ENCODE assay signal across 17 cellular contexts in the genomic region with DNA sequence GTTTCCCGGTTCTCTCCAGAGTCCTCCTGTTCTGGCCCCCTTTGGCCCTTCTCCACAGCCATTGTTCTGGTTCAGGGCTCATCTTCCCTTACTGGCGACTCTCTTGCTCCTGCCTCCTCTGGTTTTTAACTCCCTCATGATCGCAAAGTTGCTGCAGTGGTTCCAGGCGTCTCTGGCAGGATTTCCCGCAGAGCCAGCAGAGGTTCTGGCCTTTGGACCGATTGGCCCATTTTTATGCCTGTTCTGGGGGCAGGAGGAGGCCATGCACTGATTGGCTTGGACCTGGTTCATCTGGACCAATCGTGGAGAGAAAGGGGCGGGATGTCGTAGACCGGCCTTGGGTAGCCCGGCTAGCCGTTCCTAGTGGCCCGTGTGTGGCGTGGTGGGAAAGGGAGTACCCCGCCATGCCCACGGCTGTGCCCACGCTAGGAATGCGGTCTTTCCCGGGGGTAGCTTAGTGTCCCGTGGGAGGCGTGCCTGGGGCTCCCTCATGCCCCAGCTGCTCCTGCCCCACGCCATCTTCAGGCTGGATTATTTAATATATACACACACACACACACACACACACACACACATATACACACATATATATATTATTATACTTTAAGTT.
"Had no signal": no experiment of that assay in that cellular context is flagged by ENCODE, and none has a peak within 500 bp of the region (broad histone marks: within the 10 kb centered on the region; RNA-seq: fewer than 3 reads in every experiment).

No MANE protein-coding gene starts in this region.

- H3K9me3 ChIP-seq: esophagus muscularis mucosa, gastroesophageal sphincter, psoas muscle, sigmoid colon, thoracic aorta had no signal

- H3K27ac Mint-ChIP-seq: nephron; stimulated activated naive B cell treated with anti-CD40 and anti-IgM and Interleukin-4, amounts not matched to agents 10 μg/mL and 1 μg/mL and 100 μg/mL, for 72 hours; stimulated activated naive CD8-positive, alpha-beta T cell treated with anti-CD3 and anti-CD28 coated beads, Interleukin-15, amount 100 ng/mL, for 72 hours had no signal

- H3K4me3 ChIP-seq: esophagus muscularis mucosa, gastroesophageal sphincter, psoas muscle, sigmoid colon, skin epidermis, thoracic aorta had no signal

- H3K36me3 ChIP-seq: esophagus muscularis mucosa, gastroesophageal sphincter, sigmoid colon, thoracic aorta had no signal

- H3K4me1 ChIP-seq: psoas muscle had no signal

- DNase-seq: effector memory CD4-positive, alpha-beta T cell; mesendoderm; naive B cell; retina; sigmoid colon; stimulated activated CD4-positive, alpha-beta T cell treated with anti-CD3 and anti-CD28 coated beads, Interleukin-2, amount 100 ng/mL, for 24 hours; stimulated activated CD4-positive, alpha-beta T cell treated with anti-CD3 and anti-CD28 coated beads, Interleukin-4, amount 100 ng/mL, for 4 hours; stimulated activated naive B cell treated with anti-CD40 and anti-IgM and Interleukin-4, amounts not matched to agents 10 μg/mL and 1 μg/mL and 100 μg/mL, for 72 hours; stimulated activated naive CD8-positive, alpha-beta T cell treated with anti-CD3 and anti-CD28 coated beads, Interleukin-15, amount 100 ng/mL, for 72 hours; trophoblast cell had no signal

- ATAC-seq: gastroesophageal sphincter; psoas muscle; stimulated activated naive B cell treated with anti-CD40 and anti-IgM and Interleukin-4, amounts not matched to agents 10 μg/mL and 1 μg/mL and 100 μg/mL, for 72 hours; stimulated activated naive CD8-positive, alpha-beta T cell treated with anti-CD3 and anti-CD28 coated beads, Interleukin-15, amount 100 ng/mL, for 72 hours had no signal

- H3K4me3 Mint-ChIP-seq: nephron; stimulated activated naive B cell treated with anti-CD40 and anti-IgM and Interleukin-4, amounts not matched to agents 10 μg/mL and 1 μg/mL and 100 μg/mL, for 72 hours; stimulated activated naive CD8-positive, alpha-beta T cell treated with anti-CD3 and anti-CD28 coated beads, Interleukin-15, amount 100 ng/mL, for 72 hours had no signal

- H3K4me1 Mint-ChIP-seq: nephron had no signal

- H3K36me3 Mint-ChIP-seq: naive B cell; stimulated activated naive B cell treated with anti-CD40 and anti-IgM and Interleukin-4, amounts not matched to agents 10 μg/mL and 1 μg/mL and 100 μg/mL, for 72 hours had no signal

- H3K9me3 Mint-ChIP-seq: nephron; stimulated activated naive CD8-positive, alpha-beta T cell treated with anti-CD3 and anti-CD28 coated beads, Interleukin-15, amount 100 ng/mL, for 72 hours had no signal

- H3K27ac ChIP-seq: epithelial cell of prostate, esophagus muscularis mucosa, gastroesophageal sphincter, psoas muscle, sigmoid colon, skin epidermis, thoracic aorta had no signal
